ENCODE assay signal across 2 cellular contexts in the genomic region with DNA sequence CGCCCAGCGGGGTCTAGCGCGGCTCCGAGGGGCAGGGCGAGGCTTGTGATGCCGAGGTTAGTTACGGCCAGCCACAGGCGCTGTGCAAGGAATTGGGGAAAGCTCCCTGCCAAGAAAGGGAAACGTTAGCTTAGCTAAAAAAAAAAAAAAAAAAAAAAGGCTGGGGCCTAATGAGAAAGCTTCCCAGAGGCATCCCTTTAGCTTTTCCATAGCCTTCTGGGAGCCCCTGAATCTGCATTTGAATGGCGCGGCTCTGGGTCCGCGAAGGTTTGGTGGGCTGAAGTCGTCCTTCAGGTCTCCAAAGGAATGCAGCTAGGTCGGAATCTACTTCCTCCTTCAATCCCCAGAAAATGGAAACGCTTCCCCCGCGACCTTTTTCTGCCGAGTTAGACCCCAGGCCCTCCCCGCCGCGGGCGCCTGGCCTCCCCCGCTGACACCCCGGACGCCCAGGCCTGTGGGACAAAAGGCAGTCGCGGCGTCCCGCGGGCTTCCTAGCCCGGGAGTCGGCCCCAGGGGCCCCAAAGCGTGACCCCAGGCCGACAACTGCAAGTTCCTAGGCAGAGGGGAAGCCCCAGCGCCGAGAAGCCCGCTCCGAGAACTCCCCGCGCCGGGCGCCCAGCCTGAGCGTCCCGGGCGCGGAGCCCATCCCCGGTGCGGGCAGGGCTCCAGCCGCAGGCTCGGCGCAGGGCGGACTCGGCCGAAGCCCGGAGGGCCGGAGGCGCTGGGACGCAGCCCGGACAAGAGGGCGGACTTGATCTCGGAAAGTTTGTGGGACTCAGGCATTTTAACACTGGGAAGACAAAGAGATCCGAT.
A peak's percentile ranks its signal among the peaks of the same experiment; 100 is the strongest.
TF ChIP-seq lines count a peak whose summit lies in the region.

No MANE protein-coding gene starts in this region.

TF ChIP-seq in Ishikawa, 13 proteins besides CTCF, POLR2A, EP300 and RAD21:
- TF ChIP-seq, protein P1, sequence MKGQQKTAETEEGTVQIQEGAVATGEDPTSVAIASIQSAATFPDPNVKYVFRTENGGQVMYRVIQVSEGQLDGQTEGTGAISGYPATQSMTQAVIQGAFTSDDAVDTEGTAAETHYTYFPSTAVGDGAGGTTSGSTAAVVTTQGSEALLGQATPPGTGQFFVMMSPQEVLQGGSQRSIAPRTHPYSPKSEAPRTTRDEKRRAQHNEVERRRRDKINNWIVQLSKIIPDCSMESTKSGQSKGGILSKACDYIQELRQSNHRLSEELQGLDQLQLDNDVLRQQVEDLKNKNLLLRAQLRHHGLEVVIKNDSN (IDR thresholded peaks at IDR 0.05) = no peak
- 0 out of 2 replicates have a peak, but pooled peaks have one; percentile 20 for TF ChIP-seq MAX (IDR thresholded peaks at IDR 0.05)
- TF ChIP-seq YY1 (IDR thresholded peaks at IDR 0.05; ENCODE audit: low read depth) = no peak; the same call in 1 of the 2 replicates
- TF ChIP-seq, protein P2, sequence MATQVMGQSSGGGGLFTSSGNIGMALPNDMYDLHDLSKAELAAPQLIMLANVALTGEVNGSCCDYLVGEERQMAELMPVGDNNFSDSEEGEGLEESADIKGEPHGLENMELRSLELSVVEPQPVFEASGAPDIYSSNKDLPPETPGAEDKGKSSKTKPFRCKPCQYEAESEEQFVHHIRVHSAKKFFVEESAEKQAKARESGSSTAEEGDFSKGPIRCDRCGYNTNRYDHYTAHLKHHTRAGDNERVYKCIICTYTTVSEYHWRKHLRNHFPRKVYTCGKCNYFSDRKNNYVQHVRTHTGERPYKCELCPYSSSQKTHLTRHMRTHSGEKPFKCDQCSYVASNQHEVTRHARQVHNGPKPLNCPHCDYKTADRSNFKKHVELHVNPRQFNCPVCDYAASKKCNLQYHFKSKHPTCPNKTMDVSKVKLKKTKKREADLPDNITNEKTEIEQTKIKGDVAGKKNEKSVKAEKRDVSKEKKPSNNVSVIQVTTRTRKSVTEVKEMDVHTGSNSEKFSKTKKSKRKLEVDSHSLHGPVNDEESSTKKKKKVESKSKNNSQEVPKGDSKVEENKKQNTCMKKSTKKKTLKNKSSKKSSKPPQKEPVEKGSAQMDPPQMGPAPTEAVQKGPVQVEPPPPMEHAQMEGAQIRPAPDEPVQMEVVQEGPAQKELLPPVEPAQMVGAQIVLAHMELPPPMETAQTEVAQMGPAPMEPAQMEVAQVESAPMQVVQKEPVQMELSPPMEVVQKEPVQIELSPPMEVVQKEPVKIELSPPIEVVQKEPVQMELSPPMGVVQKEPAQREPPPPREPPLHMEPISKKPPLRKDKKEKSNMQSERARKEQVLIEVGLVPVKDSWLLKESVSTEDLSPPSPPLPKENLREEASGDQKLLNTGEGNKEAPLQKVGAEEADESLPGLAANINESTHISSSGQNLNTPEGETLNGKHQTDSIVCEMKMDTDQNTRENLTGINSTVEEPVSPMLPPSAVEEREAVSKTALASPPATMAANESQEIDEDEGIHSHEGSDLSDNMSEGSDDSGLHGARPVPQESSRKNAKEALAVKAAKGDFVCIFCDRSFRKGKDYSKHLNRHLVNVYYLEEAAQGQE (IDR thresholded peaks at IDR 0.05; ENCODE audit: low read depth) = no peak
- no peak for TF ChIP-seq FOXM1 (IDR thresholded peaks at IDR 0.05; ENCODE audit: borderline replicate concordance, low read depth)
- TF ChIP-seq TAF1 (IDR thresholded peaks at IDR 0.05; ENCODE audit: low read depth) = no peak
- no peak for TF ChIP-seq TCF12 (IDR thresholded peaks at IDR 0.05; ENCODE audit: low read depth)
- no peak for TF ChIP-seq TEAD4 (IDR thresholded peaks at IDR 0.05)
- no peak for TF ChIP-seq CREB1 (IDR thresholded peaks at IDR 0.05; ENCODE audit: low read depth)
- 0 out of 2 replicates have a peak, but pooled peaks have one; percentile 3 for TF ChIP-seq NFIC (IDR thresholded peaks at IDR 0.05)

TF ChIP-seq in HepG2, 621 proteins besides CTCF, POLR2A, EP300 and RAD21 (continued from another document and continues in another):
- TF ChIP-seq BRF2 (CRISPR knock-in tag; IDR thresholded peaks at IDR 0.05) = no peak
- TF ChIP-seq ZKSCAN5 (CRISPR knock-in tag; IDR thresholded peaks at IDR 0.05) = no peak
- TF ChIP-seq ZNF652 (CRISPR knock-in tag; IDR thresholded peaks at IDR 0.05; ENCODE audit: borderline replicate concordance, low read depth) = no peak
- 0 out of 2 replicates have a peak, but pooled peaks have one; percentile 4 for TF ChIP-seq SIN3A (IDR thresholded peaks at IDR 0.05; ENCODE audit: borderline replicate concordance, low read depth, low read length)
- TF ChIP-seq NR2F1 (CRISPR knock-in tag; IDR thresholded peaks at IDR 0.05) = no peak
- no peak for TF ChIP-seq TOE1 (CRISPR knock-in tag; IDR thresholded peaks at IDR 0.05)
- no peak for TF ChIP-seq LCORL (IDR thresholded peaks at IDR 0.05)
- TF ChIP-seq LCORL (CRISPR knock-in tag; IDR thresholded peaks at IDR 0.05) = no peak
- no peak for TF ChIP-seq RXRB (CRISPR knock-in tag; IDR thresholded peaks at IDR 0.05; ENCODE audit: borderline replicate concordance)
- no peak for TF ChIP-seq PRDM15 (CRISPR knock-in tag; IDR thresholded peaks at IDR 0.05)
- no peak for TF ChIP-seq ZBTB42 (CRISPR knock-in tag; IDR thresholded peaks at IDR 0.05)
- TF ChIP-seq, protein P3, sequence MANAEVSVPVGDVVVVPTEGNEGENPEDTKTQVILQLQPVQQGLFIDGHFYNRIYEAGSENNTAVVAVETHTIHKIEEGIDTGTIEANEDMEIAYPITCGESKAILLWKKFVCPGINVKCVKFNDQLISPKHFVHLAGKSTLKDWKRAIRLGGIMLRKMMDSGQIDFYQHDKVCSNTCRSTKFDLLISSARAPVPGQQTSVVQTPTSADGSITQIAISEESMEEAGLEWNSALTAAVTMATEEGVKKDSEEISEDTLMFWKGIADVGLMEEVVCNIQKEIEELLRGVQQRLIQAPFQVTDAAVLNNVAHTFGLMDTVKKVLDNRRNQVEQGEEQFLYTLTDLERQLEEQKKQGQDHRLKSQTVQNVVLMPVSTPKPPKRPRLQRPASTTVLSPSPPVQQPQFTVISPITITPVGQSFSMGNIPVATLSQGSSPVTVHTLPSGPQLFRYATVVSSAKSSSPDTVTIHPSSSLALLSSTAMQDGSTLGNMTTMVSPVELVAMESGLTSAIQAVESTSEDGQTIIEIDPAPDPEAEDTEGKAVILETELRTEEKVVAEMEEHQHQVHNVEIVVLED (CRISPR knock-in tag; IDR thresholded peaks at IDR 0.05; ENCODE audit: borderline replicate concordance) = no peak
- no peak for TF ChIP-seq HOXA7 (CRISPR knock-in tag; IDR thresholded peaks at IDR 0.05)
- TF ChIP-seq ZSCAN12 (CRISPR knock-in tag; IDR thresholded peaks at IDR 0.05) = no peak
- no peak for TF ChIP-seq SMC3 (IDR thresholded peaks at IDR 0.05; ENCODE audit: low read length)
- no peak for TF ChIP-seq ZNF709 (CRISPR knock-in tag; IDR thresholded peaks at IDR 0.05)
- no peak for TF ChIP-seq HNF1A (IDR thresholded peaks at IDR 0.05; ENCODE audit: low read depth)
- no peak for TF ChIP-seq HNF1A (CRISPR knock-in tag; IDR thresholded peaks at IDR 0.05; ENCODE audit: borderline replicate concordance)
- no peak for TF ChIP-seq ZEB1 (IDR thresholded peaks at IDR 0.05; ENCODE audit: insufficient replicate concordance, low read depth)
- no peak for TF ChIP-seq FOXK1 (CRISPR knock-in tag; IDR thresholded peaks at IDR 0.05; ENCODE audit: borderline replicate concordance, low read depth)
- no peak for TF ChIP-seq TRAFD1 (CRISPR knock-in tag; IDR thresholded peaks at IDR 0.05; ENCODE audit: borderline replicate concordance)
- TF ChIP-seq, protein P4, sequence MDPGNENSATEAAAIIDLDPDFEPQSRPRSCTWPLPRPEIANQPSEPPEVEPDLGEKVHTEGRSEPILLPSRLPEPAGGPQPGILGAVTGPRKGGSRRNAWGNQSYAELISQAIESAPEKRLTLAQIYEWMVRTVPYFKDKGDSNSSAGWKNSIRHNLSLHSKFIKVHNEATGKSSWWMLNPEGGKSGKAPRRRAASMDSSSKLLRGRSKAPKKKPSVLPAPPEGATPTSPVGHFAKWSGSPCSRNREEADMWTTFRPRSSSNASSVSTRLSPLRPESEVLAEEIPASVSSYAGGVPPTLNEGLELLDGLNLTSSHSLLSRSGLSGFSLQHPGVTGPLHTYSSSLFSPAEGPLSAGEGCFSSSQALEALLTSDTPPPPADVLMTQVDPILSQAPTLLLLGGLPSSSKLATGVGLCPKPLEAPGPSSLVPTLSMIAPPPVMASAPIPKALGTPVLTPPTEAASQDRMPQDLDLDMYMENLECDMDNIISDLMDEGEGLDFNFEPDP (CRISPR knock-in tag; conservative IDR thresholded peaks at IDR 0.05) = 0 out of 2 replicates have a peak, but pooled peaks have one; percentile 50
- TF ChIP-seq ZZZ3 (CRISPR knock-in tag; IDR thresholded peaks at IDR 0.05; ENCODE audit: borderline replicate concordance) = no peak
- TF ChIP-seq ZNF468 (CRISPR knock-in tag; IDR thresholded peaks at IDR 0.05) = no peak
- no peak for TF ChIP-seq MYC (CRISPR knock-in tag; IDR thresholded peaks at IDR 0.05; ENCODE audit: borderline replicate concordance)
- 0 out of 2 replicates have a peak, but pooled peaks have one; percentile 37 for TF ChIP-seq ZSCAN20 (CRISPR knock-in tag; IDR thresholded peaks at IDR 0.05; ENCODE audit: borderline replicate concordance)
- TF ChIP-seq ESRRA (CRISPR knock-in tag; IDR thresholded peaks at IDR 0.05; ENCODE audit: low read depth) = no peak
- TF ChIP-seq NCOR1 (IDR thresholded peaks at IDR 0.05; ENCODE audit: borderline replicate concordance, low read length) = no peak
- TF ChIP-seq SMARCE1 (IDR thresholded peaks at IDR 0.05; ENCODE audit: borderline replicate concordance) = no peak
- no peak for TF ChIP-seq TOPORS (CRISPR knock-in tag; IDR thresholded peaks at IDR 0.05)
- no peak for TF ChIP-seq ZNF143 (CRISPR knock-in tag; IDR thresholded peaks at IDR 0.05)
- TF ChIP-seq ZNF83 (CRISPR knock-in tag; IDR thresholded peaks at IDR 0.05; ENCODE audit: borderline replicate concordance) = no peak
- TF ChIP-seq, protein P5, sequence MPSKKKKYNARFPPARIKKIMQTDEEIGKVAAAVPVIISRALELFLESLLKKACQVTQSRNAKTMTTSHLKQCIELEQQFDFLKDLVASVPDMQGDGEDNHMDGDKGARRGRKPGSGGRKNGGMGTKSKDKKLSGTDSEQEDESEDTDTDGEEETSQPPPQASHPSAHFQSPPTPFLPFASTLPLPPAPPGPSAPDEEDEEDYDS (CRISPR knock-in tag; IDR thresholded peaks at IDR 0.05) = no peak
